Comparison of ENCODE assay signal across 10 cellular contexts in the genomic region with DNA sequence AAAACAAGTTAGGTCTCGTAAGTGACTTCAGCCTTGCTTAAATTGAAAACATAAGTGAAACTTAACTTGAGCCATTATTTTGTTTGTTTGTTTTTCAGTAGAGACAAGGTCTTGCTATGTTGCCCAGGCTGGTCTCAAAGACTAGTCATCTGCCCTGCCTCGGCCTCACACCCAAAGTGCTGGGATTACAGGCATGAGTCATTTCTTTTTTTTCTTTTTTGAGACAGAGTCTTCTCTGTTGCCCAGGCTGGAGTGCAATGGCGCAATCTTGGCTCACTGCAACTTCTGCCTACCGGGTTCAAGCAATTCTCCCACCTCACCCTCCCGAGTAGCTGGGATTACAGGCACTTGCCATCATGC. TPM values are rescaled to one million over a fixed set of nuclear protein-coding genes. Genes with fewer than 3 reads are reported as not detected.
DNase-seq lines count a peak whose midpoint lies in the region; ATAC-seq and TF ChIP-seq lines count a peak whose summit lies in the region.
"Not testable (repeated sequence)": the region's sequence is repeated elsewhere in the genome, so short reads cannot be mapped to it uniquely, and the experiment has no call there.
"Had no signal": no experiment of that assay in that cellular context is flagged by ENCODE, and none has a peak within 500 bp of the region (broad histone marks: within the 10 kb centered on the region; RNA-seq: fewer than 3 reads in every experiment).

No MANE protein-coding gene starts in this region.

- peak overlapping the region in 1 of 2 donors; percentile 87 for H3K27ac ChIP-seq in lung (ENCODE audit: low read depth in 1 of 2, low read length in 1 of 2)

- H3K36me3 ChIP-seq in lung (ENCODE audit: control insufficient read depth in 2 of 2, insufficient read depth in 2 of 2, low read length in 2 of 2), result not testable (repeated sequence)

- WGBS in lung, 2 donors, result 28 to 46% methylated on average over 5 of the region's 5 CpGs

- TF ChIP-seq CTCF in NB4 (IDR thresholded peaks at IDR 0.05; ENCODE audit: low read depth, low read length); fibroblast of mammary gland (conservative IDR thresholded peaks at IDR 0.05; ENCODE audit: control insufficient read depth, insufficient read depth, low read depth, low read length); lung (IDR thresholded peaks at IDR 0.05; ENCODE audit: control extremely low read depth, extremely low read depth): not testable (repeated sequence)

- not testable (repeated sequence) for TF ChIP-seq POLR2A in NB4 (IDR thresholded peaks at IDR 0.05; ENCODE audit: extremely low read depth, insufficient read length)

- not testable (repeated sequence) for H3K4me3 ChIP-seq in NB4 (ENCODE audit: low read depth, low read length); fibroblast of mammary gland (ENCODE audit: control insufficient read depth, low read depth, low read length); lung

- DNase-seq in AG20443 (ENCODE audit: low spot score) (peak; percentile 79), NB4 (ENCODE audit: low read depth) (peak; percentile 88), amniotic epithelial cell (ENCODE audit: low read depth) (peak; percentile 87), fibroblast of mammary gland (ENCODE audit: low read depth) (peak; percentile 97), lung (ENCODE audit: low spot score) (peak; percentile 60)
- peak; percentile 56 for DNase-seq in T-helper 2 cell treated with Interferon-gamma antibody and Interleukin-4, amounts not matched to agents 5 μg/mL and 100 μg/mL, for 36 hours (ENCODE audit: low spot score)
- peak in 1 of 2 donors; percentile 75 for DNase-seq in stimulated activated effector memory CD8-positive, alpha-beta T cell treated with anti-CD3 and anti-CD28 coated beads, Interleukin-12 subunit alpha, Interleukin-12 subunit beta, amount 100 ng/mL, for 72 hours (ENCODE audit: low spot score in 2 of 2)

- not testable (repeated sequence) for H3K27me3 ChIP-seq in lung (ENCODE audit: control insufficient read depth, insufficient read depth)

- ATAC-seq in GM18498 (IDR thresholded peaks at IDR 0.05; ENCODE audit: unreplicated experiment) (peak; percentile 28), lung (ENCODE audit: insufficient read depth, low FRiP score) (peak; percentile 22)
- ATAC-seq in stimulated activated effector memory CD8-positive, alpha-beta T cell treated with anti-CD3 and anti-CD28 coated beads, Interleukin-12 subunit alpha, Interleukin-12 subunit beta, amount 100 ng/mL, for 72 hours, result peak; percentile 60

- peaks cover 66% of the 10 kb centered on the region for H3K4me1 Mint-ChIP-seq in T-helper 2 cell treated with Interferon-gamma antibody and Interleukin-4, amounts not matched to agents 5 μg/mL and 100 μg/mL, for 36 hours (ENCODE audit: low read depth)
- H3K4me1 Mint-ChIP-seq in stimulated activated effector memory CD8-positive, alpha-beta T cell treated with anti-CD3 and anti-CD28 coated beads, Interleukin-12 subunit alpha, Interleukin-12 subunit beta, amount 100 ng/mL, for 72 hours, result peaks cover 74% of the 10 kb centered on the region

- not testable (repeated sequence) for H3K36me3 Mint-ChIP-seq in T-helper 2 cell treated with Interferon-gamma antibody and Interleukin-4, amounts not matched to agents 5 μg/mL and 100 μg/mL, for 36 hours (ENCODE audit: low read depth)
- H3K36me3 Mint-ChIP-seq in stimulated activated effector memory CD8-positive, alpha-beta T cell treated with anti-CD3 and anti-CD28 coated beads, Interleukin-12 subunit alpha, Interleukin-12 subunit beta, amount 100 ng/mL, for 72 hours, result peaks cover 29% of the 10 kb centered on the region

- not testable (repeated sequence) for H3K4me3 Mint-ChIP-seq in T-helper 2 cell treated with Interferon-gamma antibody and Interleukin-4, amounts not matched to agents 5 μg/mL and 100 μg/mL, for 36 hours
- H3K4me3 Mint-ChIP-seq in stimulated activated effector memory CD8-positive, alpha-beta T cell treated with anti-CD3 and anti-CD28 coated beads, Interleukin-12 subunit alpha, Interleukin-12 subunit beta, amount 100 ng/mL, for 72 hours, result peak overlapping the region; percentile 76

- H3K27me3 Mint-ChIP-seq in T-helper 2 cell treated with Interferon-gamma antibody and Interleukin-4, amounts not matched to agents 5 μg/mL and 100 μg/mL, for 36 hours (ENCODE audit: low read depth), result not testable (repeated sequence)

- H3K4me1 ChIP-seq in lung (ENCODE audit: control insufficient read depth in 2 of 2, insufficient read depth in 2 of 2, low read length in 2 of 2), result peaks cover 0 to 14% of the 10 kb centered on the region in 2 donors

- not testable (repeated sequence) for H3K9me3 ChIP-seq in lung (ENCODE audit: control insufficient read depth in 2 of 2, insufficient read depth in 1 of 2, low read length in 1 of 2)

- not testable (repeated sequence) for H3K9me3 Mint-ChIP-seq in T-helper 2 cell treated with Interferon-gamma antibody and Interleukin-4, amounts not matched to agents 5 μg/mL and 100 μg/mL, for 36 hours; stimulated activated effector memory CD8-positive, alpha-beta T cell treated with anti-CD3 and anti-CD28 coated beads, Interleukin-12 subunit alpha, Interleukin-12 subunit beta, amount 100 ng/mL, for 72 hours

- H3K27ac Mint-ChIP-seq in T-helper 2 cell treated with Interferon-gamma antibody and Interleukin-4, amounts not matched to agents 5 μg/mL and 100 μg/mL, for 36 hours, result peak overlapping the region; percentile 91
- peak overlapping the region; percentile 89 for H3K27ac Mint-ChIP-seq in stimulated activated effector memory CD8-positive, alpha-beta T cell treated with anti-CD3 and anti-CD28 coated beads, Interleukin-12 subunit alpha, Interleukin-12 subunit beta, amount 100 ng/mL, for 72 hours

RNA-seq across cellular contexts. Expression of gene KLHDC7B, which starts 4.1 kb away (rescaled TPM):
- total RNA-seq in lung, result 1 to 10 TPM in 1 of 2 donors, under 1 TPM in 1; 0.85 to 1.0 TPM
- polyA plus RNA-seq in lung, result 1 to 10 TPM in 1 of 2 donors, under 1 TPM in 1; 0.39 to 1.6 TPM
- total RNA-seq: progenitor cell of endocrine pancreas had no signal

RNA-seq across cellular contexts. Expression of gene TYMP, which starts 11.8 kb away (rescaled TPM):
- total RNA-seq in lung, result 100 to 1,000 TPM in 1 of 2 donors, 10 to 100 TPM in 1; 52.7 to 367 TPM
- polyA plus RNA-seq in lung, result 100 to 1,000 TPM in 1 of 2 donors, 10 to 100 TPM in 1; 99.2 to 641 TPM

RNA-seq across cellular contexts. Expression of gene SCO2, which starts 16.2 kb away (rescaled TPM):
- 1 to 10 TPM in 1 of 2 donors, under 1 TPM in 1; 0.37 to 9.1 TPM for total RNA-seq in lung
- polyA plus RNA-seq in lung, result 1 to 10 TPM; 3.0 to 9.3 TPM

RNA-seq across cellular contexts. Expression of gene SYCE3, which starts 21.1 kb away (rescaled TPM):
- not detected for total RNA-seq in lung
- 1 to 10 TPM; 1.1 to 1.7 TPM for polyA plus RNA-seq in lung
- total RNA-seq: progenitor cell of endocrine pancreas, SJCRH30 had no signal

RNA-seq across cellular contexts. Expression of gene NCAPH2, which starts 33.6 kb away (rescaled TPM):
- 10 to 100 TPM; 30.2 to 56.3 TPM for total RNA-seq in lung
- 10 to 100 TPM; 27.8 to 64.4 TPM for polyA plus RNA-seq in lung
